In the genomic region with DNA sequence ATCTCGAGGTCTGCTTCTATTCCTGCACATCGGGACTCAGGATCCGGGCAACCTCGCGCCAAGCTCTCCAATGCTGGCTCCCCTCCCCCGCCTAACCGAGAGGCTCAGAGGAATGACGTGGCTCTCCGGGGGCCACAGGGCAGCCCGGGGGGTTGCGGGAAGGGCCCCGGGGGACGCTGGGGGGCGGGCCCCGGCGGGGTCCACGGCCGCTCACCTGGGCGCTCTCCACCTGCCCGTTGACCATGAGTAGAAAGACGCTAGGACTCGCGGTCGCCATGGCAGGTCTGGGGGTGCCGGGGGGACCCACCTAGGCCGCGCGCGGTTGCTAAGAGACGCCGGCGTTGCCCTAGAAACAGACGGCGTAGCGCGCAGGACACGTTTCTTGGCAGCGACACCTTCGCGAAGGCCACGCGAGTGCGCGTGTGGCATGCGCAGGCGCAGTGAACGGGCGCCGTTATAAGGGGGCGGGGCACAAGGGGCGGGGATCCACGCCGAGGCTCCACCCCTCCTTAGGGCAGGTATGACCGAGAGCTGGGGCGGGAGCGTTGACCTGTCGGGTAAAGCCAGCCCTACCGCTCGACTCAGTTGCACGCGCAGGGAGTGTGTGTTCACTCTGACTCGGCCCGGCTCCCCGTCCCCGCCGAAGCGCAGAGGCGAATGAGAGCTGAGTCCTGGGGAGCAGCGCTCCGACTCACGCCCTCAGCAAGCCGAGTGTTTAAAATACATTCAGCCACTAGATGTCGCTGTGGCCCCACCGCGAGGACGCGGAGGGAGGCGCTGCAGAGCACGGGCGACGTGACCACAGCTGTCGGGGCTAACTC, we compare ENCODE assay signal across 8 cellular contexts. TPM values are rescaled to one million over a fixed set of nuclear protein-coding genes. Genes with fewer than 3 reads are reported as not detected.
DNase-seq lines count a peak whose midpoint lies in the region; ATAC-seq and TF ChIP-seq lines count a peak whose summit lies in the region.

A gene with protein sequence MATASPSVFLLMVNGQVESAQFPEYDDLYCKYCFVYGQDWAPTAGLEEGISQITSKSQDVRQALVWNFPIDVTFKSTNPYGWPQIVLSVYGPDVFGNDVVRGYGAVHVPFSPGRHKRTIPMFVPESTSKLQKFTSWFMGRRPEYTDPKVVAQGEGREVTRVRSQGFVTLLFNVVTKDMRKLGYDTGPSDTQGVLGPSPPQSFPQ (minus strand): TSS at position 431 of the 821 bp plus-strand sequence. CDS start 154 bp downstream, at position 277.

- peak within 1 kb of the TSS; percentile 86 for H3K4me2 ChIP-seq in hepatocyte

- peak within 1 kb of the TSS; percentile 86 for H2AFZ ChIP-seq in hepatocyte

- TF ChIP-seq CTCF in GM13977 (IDR thresholded peaks at IDR 0.05; ENCODE audit: extremely low read depth, insufficient read depth, missing control alignments) (peak; percentile 98), hepatocyte (IDR thresholded peaks at IDR 0.05; ENCODE audit: poor library complexity) (peak; percentile 100)

- H3K79me2 ChIP-seq in hepatocyte = peaks cover 7% of the 10 kb centered on the region

- no peaks in the 10 kb centered on the region for H3K9me3 ChIP-seq in hepatocyte (ENCODE audit: low read depth)

- H3K36me3 ChIP-seq in hepatocyte (replicated peaks; ENCODE audit: insufficient read depth, low read depth) = no peaks in the 10 kb centered on the region

- H3K4me1 ChIP-seq in hepatocyte (ENCODE audit: insufficient read depth) = peaks cover 12% of the 10 kb centered on the region

- no peaks in the 10 kb centered on the region for H3K27me3 ChIP-seq in hepatocyte

- 1% methylated on average over 56 of the region's 82 CpGs for WGBS in hepatocyte (ENCODE audit: low lambda C conversion rate, missing lambda C conversion rate)

- in situ Hi-C loops in GM13977 (cut with MboI; ENCODE audit: low pct_unique_long_range_greater_than_20kb, low sequenced_read_pairs, unreplicated experiment) = loop anchor here (10.0 to 25.0 kb wide), 2 partner anchors 62 to 400 kb away; no protein-coding TSS in a partner anchor

- DNase-seq in GM13977 (ENCODE audit: low spot score) (peak; percentile 98), NCI-H146 treated with DMSO at 0.1 percent for 48 hours (lab: John Stamatoyannopoulos, UW; ENCODE audit: unreplicated experiment) (peak; percentile 84), T-helper 22 cell (ENCODE audit: low read depth) (peak; percentile 86), astrocyte of the hippocampus (ENCODE audit: low read depth, low spot score) (peak; percentile 96), hepatocyte (ENCODE audit: low spot score) (peak; percentile 97), retina (peak; percentile 99), GF-D8 (lab: John Stamatoyannopoulos, UW) (no peak)

- no peaks in the 10 kb centered on the region for H4K20me1 ChIP-seq in hepatocyte (ENCODE audit: insufficient read depth, poor library complexity, severe bottlenecking)

- H3K9me2 ChIP-seq in hepatocyte (replicated peaks; ENCODE audit: insufficient read depth) = no peaks in the 10 kb centered on the region

- H3K4me3 ChIP-seq in hepatocyte = peak within 1 kb of the TSS; percentile 76

- H3K27ac ChIP-seq in hepatocyte = peak within 1 kb of the TSS; percentile 89

- ATAC-seq in HG02870 (IDR thresholded peaks at IDR 0.05; ENCODE audit: unreplicated experiment) = peak; percentile 80

RNA-seq across cellular contexts. Expression of the gene that starts here (rescaled TPM):
- total RNA-seq in hepatocyte = 19.0 and 29.6 TPM in 2 replicates
- 30.8 and 51.3 TPM in 2 replicates for polyA plus RNA-seq in hepatocyte
